ENCODE assay signal across 21 cellular contexts in genomic region chr1:47804127-47804526, GRCh38.
A peak's percentile ranks its signal among the peaks of the same experiment; 100 is the strongest.
DNase-seq lines count a peak whose midpoint lies in the region; ATAC-seq and TF ChIP-seq lines count a peak whose summit lies in the region.
"Had no signal": no experiment of that assay in that cellular context is flagged by ENCODE, and none has a peak within 500 bp of the region (broad histone marks: within the 10 kb centered on the region; RNA-seq: fewer than 3 reads in every experiment).

No MANE protein-coding gene starts in this region.

- no peaks in the 10 kb centered on the region for H3K27me3 ChIP-seq in right atrium auricular region
- H3K27me3 ChIP-seq: uterus had no signal

- no peak for ATAC-seq in GM19035 (IDR thresholded peaks at IDR 0.05; ENCODE audit: unreplicated experiment)
- ATAC-seq: GM12878 had no signal

- peak overlapping the region; percentile 3 to 43 for H3K27ac ChIP-seq in right atrium auricular region
- H3K27ac ChIP-seq: HL-60, SK-N-MC, uterus had no signal

- no peaks in the 10 kb centered on the region for H3K36me3 ChIP-seq in right atrium auricular region
- H3K36me3 ChIP-seq: HAP-1, uterus had no signal

- TF ChIP-seq CTCF in right atrium auricular region (IDR thresholded peaks at IDR 0.05), result no peak

- no peak overlapping the region for H3K4me3 ChIP-seq in right atrium auricular region
- H3K4me3 ChIP-seq: GM12878, HAP-1, SK-N-MC, smooth muscle cell, uterus had no signal

- H3K9me3 ChIP-seq in right atrium auricular region, result no peaks in the 10 kb centered on the region
- H3K9me3 ChIP-seq: HAP-1, uterus had no signal

- DNase-seq in DMS 273 treated with DMSO at 0.1 percent for 48 hours (lab: John Stamatoyannopoulos, UW) (peak; percentile 82), NCI-H1092 (lab: John Stamatoyannopoulos, UW) (peak; percentile 11), NCI-H524 (lab: John Stamatoyannopoulos, UW) (peak; percentile 90 to 93), right atrium auricular region (ENCODE audit: low spot score) (no peak), inferior parietal cortex (ENCODE audit: extremely low spot score) (no peak), medulla oblongata (ENCODE audit: extremely low spot score) (no peak), EL (no peak)
- DNase-seq: anterior cingulate cortex; CD8-positive, alpha-beta memory T cell; GDM1; head of caudate nucleus; mammary epithelial cell; naive B cell; stimulated activated CD4-positive, alpha-beta T cell treated with anti-CD3 and anti-CD28 coated beads, Interleukin-4, amount 100 ng/mL, for 4 hours; uterus had no signal

- H3K4me1 ChIP-seq in right atrium auricular region, result peaks cover 0 to 23% of the 10 kb centered on the region in 2 donors
- H3K4me1 ChIP-seq: HAP-1, uterus had no signal

Comparison
In these comparisons a context has a peak if more than half of its experiments do, and no peak if none do; other contexts are left out.
1. DNase-seq: peak in DMS 273 treated with DMSO at 0.1 percent for 48 hours (single experiment), NCI-H1092 (single experiment) and NCI-H524 (2 of 2); none in right atrium auricular region (single experiment), inferior parietal cortex (single experiment), medulla oblongata (single experiment) and EL (single experiment).